In genomic region chr3:31421280-31422048, GRCh38 we compare ENCODE assay signal across 15 cellular contexts.
DNase-seq lines count a peak whose midpoint lies in the region; ATAC-seq lines count a peak whose summit lies in the region.
"Had no signal": no experiment of that assay in that cellular context is flagged by ENCODE, and none has a peak within 500 bp of the region (broad histone marks: within the 10 kb centered on the region; RNA-seq: fewer than 3 reads in every experiment).

No MANE protein-coding gene starts in this region.

- peak; percentile 53 for ATAC-seq in GM18499 (IDR thresholded peaks at IDR 0.05; ENCODE audit: insufficient read depth, unreplicated experiment)
- ATAC-seq in GM19372 (IDR thresholded peaks at IDR 0.05; ENCODE audit: low read depth, unreplicated experiment): peak; percentile 79
- peak; percentile 85 for ATAC-seq in HG03432 (IDR thresholded peaks at IDR 0.05; ENCODE audit: unreplicated experiment)
- no peak for ATAC-seq in HG02981 (IDR thresholded peaks at IDR 0.05; ENCODE audit: unreplicated experiment)
- ATAC-seq: activated CD8-positive, alpha-beta memory T cell treated with anti-CD3 and anti-CD28 coated beads, Interleukin-2, amount 10 ng/mL, durations not matched to agents 7 days and 5 days had no signal

- peak; percentile 9 for DNase-seq in kidney tubule cell (ENCODE audit: low spot score)
- no peak for DNase-seq in NCI-H1930 (lab: John Stamatoyannopoulos, UW)
- DNase-seq in NOMO-1 (lab: John Stamatoyannopoulos, UW; ENCODE audit: unreplicated experiment in 2 of 2): no peak
- DNase-seq: activated CD8-positive, alpha-beta memory T cell treated with anti-CD3 and anti-CD28 coated beads, Interleukin-2, amount 10 ng/mL, durations not matched to agents 7 days and 5 days; activated naive CD8-positive, alpha-beta T cell treated with anti-CD3 and anti-CD28 coated beads, Interleukin-2, amount 10 ng/mL, durations not matched to agents 7 days and 5 days; C1 segment of cervical spinal cord; caudate nucleus; foreskin fibroblast; mammary epithelial cell; NCI-H1105 treated with DMSO at 0.1 percent for 48 hours; NCI-H345 had no signal
